Comparison of ENCODE assay signal across 23 cellular contexts in the genomic region with DNA sequence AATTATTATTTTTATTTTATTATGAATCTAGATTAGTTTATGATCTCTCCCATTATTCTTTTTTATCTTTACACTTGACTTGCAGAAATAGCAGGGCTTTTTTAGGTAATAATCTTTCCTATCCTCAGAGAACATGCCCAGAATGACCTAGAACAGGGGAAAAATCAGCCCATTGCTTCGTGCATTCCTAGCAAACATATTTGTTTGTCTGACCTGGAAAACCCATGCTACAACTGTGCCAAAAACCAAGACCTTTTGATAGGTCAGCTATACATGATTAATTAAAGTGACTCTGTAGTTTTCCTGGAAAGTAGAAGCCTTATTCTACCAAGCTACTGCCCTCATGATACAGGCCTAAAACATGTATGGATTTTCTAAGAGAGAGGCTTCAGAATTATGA. TPM values are rescaled to one million over a fixed set of nuclear protein-coding genes. Genes with fewer than 3 reads are reported as not detected.
DNase-seq lines count a peak whose midpoint lies in the region; ATAC-seq, FAIRE-seq and TF ChIP-seq lines count a peak whose summit lies in the region.
"Had no signal": no experiment of that assay in that cellular context is flagged by ENCODE, and none has a peak within 500 bp of the region (broad histone marks: within the 10 kb centered on the region; RNA-seq: fewer than 3 reads in every experiment).

No MANE protein-coding gene starts in this region.

- H3F3A ChIP-seq in GM23338 (replicated peaks; ENCODE audit: low read depth) = no peaks in the 10 kb centered on the region

- peaks cover 5% of the 10 kb centered on the region for H3K4me1 Mint-ChIP-seq in GM23338
- H3K4me1 Mint-ChIP-seq in astrocyte (ENCODE audit: low read depth, unreplicated experiment) = peaks cover 39% of the 10 kb centered on the region
- H3K4me1 Mint-ChIP-seq: CD14-positive monocyte; CD4-positive, alpha-beta memory T cell; CD4-positive, CD25-positive, alpha-beta regulatory T cell; CD8-positive, alpha-beta memory T cell had no signal

- H2AFZ ChIP-seq in GM23338 (0 out of 2 replicates have a peak overlapping the region, but pooled peaks have one; percentile 15), astrocyte (ENCODE audit: low read depth, low read length) (no peak overlapping the region), neuronal stem cell (ENCODE audit: low read length) (no peak overlapping the region)

- H3K18ac ChIP-seq in neuronal stem cell (ENCODE audit: low read length) = no peak overlapping the region

- no peak overlapping the region for H3K27ac Mint-ChIP-seq in GM23338
- H3K27ac Mint-ChIP-seq in astrocyte (ENCODE audit: unreplicated experiment) = no peak overlapping the region
- H3K27ac Mint-ChIP-seq: CD14-positive monocyte; CD4-positive, alpha-beta memory T cell; CD4-positive, CD25-positive, alpha-beta regulatory T cell; CD8-positive, alpha-beta memory T cell had no signal

- H3K4me2 ChIP-seq in GM23338 (no peak overlapping the region), astrocyte (ENCODE audit: low read length) (no peak overlapping the region), neuronal stem cell (ENCODE audit: insufficient read depth, low read length, poor library complexity, severe bottlenecking) (no peak overlapping the region)
- H3K4me2 ChIP-seq: BLaER1 had no signal

- DNase-seq in GM23338 (ENCODE audit: low spot score) = no peak
- peak; percentile 12 for DNase-seq in astrocyte (ENCODE audit: low read depth)
- no peak for DNase-seq in left lobe of liver (ENCODE audit: low spot score)
- no peak for DNase-seq in neuronal stem cell (ENCODE audit: low spot score)
- DNase-seq in DMS114 treated with DMSO at 0.1 percent for 48 hours (lab: John Stamatoyannopoulos, UW; ENCODE audit: unreplicated experiment) = no peak
- no peak for DNase-seq in activated effector memory CD4-positive, alpha-beta T cell treated with Interleukin-2 at 50 U/mL for 16 hours
- DNase-seq: 8988T; ACHN; BE2C; C1 segment of cervical spinal cord; CD4-positive, alpha-beta memory T cell; CD4-positive, CD25-positive, alpha-beta regulatory T cell; CD8-positive, alpha-beta memory T cell; COR-L47; DMS 273 treated with DMSO at 0.1 percent for 48 hours; DMS79 treated with DMSO at 0.1 percent for 48 hours; GF-D8 had no signal

- H3K9me2 ChIP-seq in GM23338 (ENCODE audit: insufficient read depth) = no peaks in the 10 kb centered on the region

- H3K36me3 ChIP-seq in GM23338 (ENCODE audit: insufficient read depth) (no peaks in the 10 kb centered on the region), astrocyte (ENCODE audit: insufficient read depth, low read length) (no peaks in the 10 kb centered on the region), neuronal stem cell (replicated peaks in 1 of 2; ENCODE audit: control insufficient read depth in 2 of 2, insufficient read depth in 2 of 2, low read length in 2 of 2) (no peaks in the 10 kb centered on the region)
- H3K36me3 ChIP-seq: BE2C, BLaER1 had no signal

- no peak overlapping the region for H3K9ac ChIP-seq in astrocyte (ENCODE audit: low read length)
- H3K9ac ChIP-seq in neuronal stem cell (ENCODE audit: low read depth, low read length, poor library complexity) = no peak overlapping the region
- H3K9ac ChIP-seq: BLaER1 had no signal

- no peak for FAIRE-seq in astrocyte (lab: Jason Lieb, UNC)
- FAIRE-seq: A204.1, G401.6, GM12891, GM19239 had no signal

- no peak overlapping the region for H3K14ac ChIP-seq in neuronal stem cell (ENCODE audit: low read length)

- no peaks in the 10 kb centered on the region for H3K9me3 Mint-ChIP-seq in GM23338
- H3K9me3 Mint-ChIP-seq in astrocyte (ENCODE audit: unreplicated experiment) = peaks cover 5% of the 10 kb centered on the region
- H3K9me3 Mint-ChIP-seq: CD4-positive, alpha-beta memory T cell; CD8-positive, alpha-beta memory T cell had no signal

- H3K4me1 ChIP-seq in GM23338 (ENCODE audit: insufficient read depth) (peaks cover 6% of the 10 kb centered on the region), astrocyte (ENCODE audit: insufficient read depth, low read length) (peaks cover 4% of the 10 kb centered on the region), neuronal stem cell (ENCODE audit: control insufficient read depth in 2 of 2, insufficient read depth in 1 of 2, low read depth in 1 of 2, low read length in 2 of 2) (no peaks in the 10 kb centered on the region)
- H3K4me1 ChIP-seq: BE2C, BLaER1 had no signal

- no peak overlapping the region for H3K23ac ChIP-seq in neuronal stem cell (ENCODE audit: low read depth, low read length, poor library complexity)

- H4K20me1 ChIP-seq in GM23338 (replicated peaks; ENCODE audit: insufficient read depth) = no peaks in the 10 kb centered on the region
- H4K20me1 ChIP-seq in astrocyte (ENCODE audit: insufficient read depth, low read length) = no peaks in the 10 kb centered on the region
- H4K20me1 ChIP-seq: BLaER1 had no signal

- H3K79me2 ChIP-seq in GM23338 (replicated peaks; ENCODE audit: insufficient read depth) (no peaks in the 10 kb centered on the region), astrocyte (ENCODE audit: insufficient read depth, low read length) (no peaks in the 10 kb centered on the region)

- no peak overlapping the region for H4K91ac ChIP-seq in neuronal stem cell (ENCODE audit: low read depth, low read length, poor library complexity)

- H2AK5ac ChIP-seq in neuronal stem cell (ENCODE audit: low read depth, low read length) = no peak overlapping the region

- TF ChIP-seq CTCF in GM23338 (conservative IDR thresholded peaks at IDR 0.05; ENCODE audit: low read depth in 2 of 2) = no peak
- no peak for TF ChIP-seq CTCF in astrocyte (IDR thresholded peaks at IDR 0.05; ENCODE audit: insufficient read depth, low read depth, low read length)

- no peak overlapping the region for H2BK12ac ChIP-seq in neuronal stem cell (ENCODE audit: low read length)

- no peak overlapping the region for H4K8ac ChIP-seq in neuronal stem cell (ENCODE audit: low read depth, low read length)

- H3K4me3 Mint-ChIP-seq in GM23338 (no peak overlapping the region), astrocyte (ENCODE audit: unreplicated experiment) (no peak overlapping the region)
- H3K4me3 Mint-ChIP-seq: CD14-positive monocyte; CD4-positive, alpha-beta memory T cell; CD4-positive, CD25-positive, alpha-beta regulatory T cell; CD8-positive, alpha-beta memory T cell had no signal

- H3K27me3 Mint-ChIP-seq in GM23338 (ENCODE audit: insufficient read depth, low read depth, poor library complexity) (no peaks in the 10 kb centered on the region), astrocyte (ENCODE audit: low read depth, unreplicated experiment) (no peaks in the 10 kb centered on the region)

- no peaks in the 10 kb centered on the region for H3K79me1 ChIP-seq in neuronal stem cell (ENCODE audit: low read depth, low read length)

- no CpG with 5 or more reads among the region's 1 CpG for WGBS in neuronal stem cell (ENCODE audit: extremely low coverage in 2 of 2, insufficient read length in 2 of 2, insufficient replicate concordance in 1 of 2), 2 donors

- no peak overlapping the region for H2BK5ac ChIP-seq in neuronal stem cell (ENCODE audit: low read length)

- no peak overlapping the region for H3K27ac ChIP-seq in GM23338 (ENCODE audit: low read depth)
- no peak overlapping the region for H3K27ac ChIP-seq in astrocyte (ENCODE audit: low read depth, low read length)
- no peak overlapping the region for H3K27ac ChIP-seq in neuronal stem cell (replicated peaks; ENCODE audit: low read length)
- H3K27ac ChIP-seq: BLaER1 had no signal

- H3K36me3 Mint-ChIP-seq in GM23338 (ENCODE audit: low read depth) (no peaks in the 10 kb centered on the region), astrocyte (ENCODE audit: low read depth, unreplicated experiment) (no peaks in the 10 kb centered on the region)
- H3K36me3 Mint-ChIP-seq: CD14-positive monocyte; CD4-positive, alpha-beta memory T cell; CD4-positive, CD25-positive, alpha-beta regulatory T cell; CD8-positive, alpha-beta memory T cell had no signal

- H3K4me3 ChIP-seq in GM23338 (no peak overlapping the region), astrocyte (ENCODE audit: insufficient read depth, low read depth, low read length) (no peak overlapping the region), neuronal stem cell (ENCODE audit: low read length in 2 of 2) (no peak overlapping the region)
- H3K4me3 ChIP-seq: BLaER1 had no signal

- no peaks in the 10 kb centered on the region for H3K9me3 ChIP-seq in astrocyte (ENCODE audit: insufficient read depth, low read depth, low read length)
- H3K9me3 ChIP-seq in neuronal stem cell (replicated peaks in 1 of 2; ENCODE audit: control insufficient read depth in 2 of 2, insufficient read depth in 1 of 2, low read depth in 1 of 2, low read length in 2 of 2) = no peaks in the 10 kb centered on the region
- H3K9me3 ChIP-seq: BE2C, BLaER1 had no signal

- H2BK15ac ChIP-seq in neuronal stem cell (ENCODE audit: low read length) = no peak overlapping the region

- no peaks in the 10 kb centered on the region for H3K27me3 ChIP-seq in GM23338 (ENCODE audit: insufficient read depth)
- H3K27me3 ChIP-seq in astrocyte (ENCODE audit: insufficient read depth, low read length) = no peaks in the 10 kb centered on the region
- peaks cover 0 to 5% (median 0%) of the 10 kb centered on the region in 3 experiments for H3K27me3 ChIP-seq in neuronal stem cell (ENCODE audit: control insufficient read depth in 3 of 3, insufficient read depth in 3 of 3, low read depth in 1 of 3, low read length in 3 of 3)
- H3K27me3 ChIP-seq: BLaER1 had no signal

- H2BK120ac ChIP-seq in neuronal stem cell (ENCODE audit: low read depth, low read length) = no peak overlapping the region

- ATAC-seq in GM23338 (no peak), left lobe of liver (peak; percentile 51)

- H3K4ac ChIP-seq in neuronal stem cell (ENCODE audit: low read length) = no peak overlapping the region

RNA-seq across cellular contexts. Expression of a gene that starts 24.1 kb away (rescaled TPM):
- total RNA-seq in GM23338 (2014; rRNA removed; shearing (Covaris generic)) = 12.2 and 18.1 TPM in 2 replicates
- 38.7 and 48.2 TPM in 2 replicates for polyA plus RNA-seq in GM23338 (2016; fragmentation: Nextera tagmentation; extraction: Ambion mirVana)
- total RNA-seq in astrocyte (10.5 and 13.0 TPM in 2 replicates), left lobe of liver (0.58 TPM)
- polyA plus RNA-seq in neuronal stem cell (2013, experiment 1 of 2) = 40.0 TPM
- polyA plus RNA-seq in neuronal stem cell (2013, experiment 2 of 2) = 42.4 TPM

RNA-seq across cellular contexts. Expression of a gene that starts 57.8 kb away (rescaled TPM):
- 12.9 and 13.0 TPM in 2 replicates for total RNA-seq in GM23338 (2014; rRNA removed; shearing (Covaris generic))
- 6.4 and 8.6 TPM in 2 replicates for polyA plus RNA-seq in GM23338 (2016; fragmentation: Nextera tagmentation; extraction: Ambion mirVana)
- total RNA-seq in astrocyte (41.5 and 45.4 TPM in 2 replicates), left lobe of liver (23.2 TPM)
- 7.3 TPM for polyA plus RNA-seq in neuronal stem cell (2013, experiment 1 of 2)
- 6.8 TPM for polyA plus RNA-seq in neuronal stem cell (2013, experiment 2 of 2)
